13 cellular contexts compared by ENCODE assay signal in genomic region chr9:89850633-89851325, GRCh38.
DNase-seq lines count a peak whose midpoint lies in the region; ATAC-seq and TF ChIP-seq lines count a peak whose summit lies in the region.
"Had no signal": no experiment of that assay in that cellular context is flagged by ENCODE, and none has a peak within 500 bp of the region (broad histone marks: within the 10 kb centered on the region; RNA-seq: fewer than 3 reads in every experiment).

No MANE protein-coding gene starts in this region.

- no peaks in the 10 kb centered on the region for H4K20me1 ChIP-seq in MM.1S (ENCODE audit: insufficient read depth, low read length)

- H3K27me3 ChIP-seq in breast epithelium: peaks cover 0 to 6% of the 10 kb centered on the region in 2 donors
- no peaks in the 10 kb centered on the region for H3K27me3 ChIP-seq in thoracic aorta (replicated peaks; ENCODE audit: insufficient read depth)
- H3K27me3 ChIP-seq in MM.1S (replicated peaks; ENCODE audit: insufficient read depth, low read length): no peaks in the 10 kb centered on the region

- no peak overlapping the region for H2AFZ ChIP-seq in MM.1S (ENCODE audit: low read length)

- H3K4me3 ChIP-seq in breast epithelium (no peak overlapping the region), thoracic aorta (no peak overlapping the region), MM.1S (ENCODE audit: low read length) (no peak overlapping the region)
- H3K4me3 ChIP-seq: HAP-1, skin epidermis had no signal

- peak; percentile 26 for DNase-seq in activated CD8-positive, alpha-beta memory T cell treated with anti-CD3 and anti-CD28 coated beads for 24 hours
- DNase-seq in activated CD8-positive, alpha-beta memory T cell treated with anti-CD3 and anti-CD28 coated beads, Interleukin-2, amount 50 U/mL, for 48 hours: no peak
- peak; percentile 15 to 49 for DNase-seq in breast epithelium (ENCODE audit: low spot score in 2 of 2)
- DNase-seq in left lobe of liver (ENCODE audit: low spot score): peak; percentile 24
- peak; percentile 36 for DNase-seq in thoracic aorta (ENCODE audit: low spot score)
- DNase-seq in MM.1S: no peak
- no peak for DNase-seq in stimulated activated naive CD8-positive, alpha-beta T cell treated with anti-CD3 and anti-CD28 coated beads, Interleukin-15, Interleukin-2, amounts not matched to agents 100 U/mL and 50 U/mL, for 24 hours
- DNase-seq: central memory CD4-positive, alpha-beta T cell; foreskin melanocyte; mesendoderm had no signal

- H3K36me3 ChIP-seq in breast epithelium: no peaks in the 10 kb centered on the region
- no peaks in the 10 kb centered on the region for H3K36me3 ChIP-seq in thoracic aorta
- H3K36me3 ChIP-seq in MM.1S (replicated peaks; ENCODE audit: insufficient read depth, low read length): no peaks in the 10 kb centered on the region
- H3K36me3 ChIP-seq: HAP-1 had no signal

- H3K4me1 ChIP-seq in breast epithelium (no peaks in the 10 kb centered on the region), thoracic aorta (ENCODE audit: control insufficient read depth in 1 of 2, low read depth in 2 of 2) (peaks cover 0 to 13% of the 10 kb centered on the region in 2 donors), MM.1S (ENCODE audit: low read length) (no peaks in the 10 kb centered on the region)
- H3K4me1 ChIP-seq: HAP-1 had no signal

- H3K9me3 ChIP-seq in breast epithelium (no peaks in the 10 kb centered on the region), thoracic aorta (no peaks in the 10 kb centered on the region), MM.1S (replicated peaks; ENCODE audit: insufficient read depth, low read length) (no peaks in the 10 kb centered on the region)
- H3K9me3 ChIP-seq: HAP-1 had no signal

- H3F3A ChIP-seq in MM.1S (ENCODE audit: insufficient read depth, low read length): no peaks in the 10 kb centered on the region

- TF ChIP-seq POLR2A in breast epithelium (IDR thresholded peaks at IDR 0.05): no peak

- no peaks in the 10 kb centered on the region for H3K79me2 ChIP-seq in MM.1S (ENCODE audit: low read length)

- no peak for TF ChIP-seq CTCF in breast epithelium (IDR thresholded peaks at IDR 0.05)
- TF ChIP-seq CTCF in thoracic aorta (IDR thresholded peaks at IDR 0.05): no peak
- TF ChIP-seq CTCF in MM.1S (IDR thresholded peaks at IDR 0.05; ENCODE audit: low read length): no peak

- H3K27ac ChIP-seq in breast epithelium: no peak overlapping the region
- H3K27ac ChIP-seq in thoracic aorta: no peak overlapping the region
- H3K27ac ChIP-seq in MM.1S (ENCODE audit: low read length): no peak overlapping the region

- H3K9me2 ChIP-seq in MM.1S (replicated peaks; ENCODE audit: insufficient read depth, low read length): no peaks in the 10 kb centered on the region

- H3K9ac ChIP-seq in MM.1S (ENCODE audit: low read length): no peak overlapping the region

- ATAC-seq in left lobe of liver: no peak
- no peak for ATAC-seq in thoracic aorta (ENCODE audit: insufficient number of reproducible peaks, low FRiP score, low read depth)
- no peak for ATAC-seq in activated CD4-positive, CD25-positive, alpha-beta regulatory T cell treated with anti-CD3 and anti-CD28 coated beads, Interleukin-2, amount 50 U/mL, for 24 hours
- ATAC-seq in stimulated activated naive CD8-positive, alpha-beta T cell treated with anti-CD3 and anti-CD28 coated beads, Interleukin-15, Interleukin-2, amounts not matched to agents 100 U/mL and 50 U/mL, for 24 hours: no peak

- intact Hi-C loops in breast epithelium (cut with DNase I; ENCODE audit: low total_unique reads): no loop called here

- no peak overlapping the region for H3K4me2 ChIP-seq in MM.1S (ENCODE audit: low read depth, low read length)

Comparison
In these comparisons a context has a peak if more than half of its experiments do, and no peak if none do; other contexts are left out.
1. DNase-seq: peak in activated CD8-positive, alpha-beta memory T cell treated with anti-CD3 and anti-CD28 coated beads for 24 hours (single experiment), breast epithelium (2 of 2), left lobe of liver (single experiment) and thoracic aorta (single experiment); none in activated CD8-positive, alpha-beta memory T cell treated with anti-CD3 and anti-CD28 coated beads, Interleukin-2, amount 50 U/mL, for 48 hours (single experiment), MM.1S (single experiment) and stimulated activated naive CD8-positive, alpha-beta T cell treated with anti-CD3 and anti-CD28 coated beads, Interleukin-15, Interleukin-2, amounts not matched to agents 100 U/mL and 50 U/mL, for 24 hours (single experiment).